ENCODE assay signal across 9 cellular contexts in the genomic region with DNA sequence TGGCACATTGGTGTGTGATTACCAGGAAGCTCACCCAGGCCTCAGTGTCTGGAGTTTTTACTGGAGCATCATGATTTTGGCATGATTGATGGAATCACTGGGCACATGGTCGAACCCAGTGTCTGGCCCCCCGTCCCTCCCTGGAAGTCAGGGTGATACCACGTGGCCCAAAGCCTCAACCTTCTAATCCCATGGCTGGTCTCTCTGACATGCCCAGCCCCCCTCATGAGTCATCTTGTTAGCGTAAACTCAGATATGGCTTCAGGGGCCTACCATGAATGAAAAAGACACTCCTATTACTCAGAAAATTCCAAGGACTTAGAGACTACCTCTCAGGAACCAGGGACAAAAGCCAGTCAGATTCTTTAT.
DNase-seq lines count a peak whose midpoint lies in the region; ATAC-seq, FAIRE-seq and TF ChIP-seq lines count a peak whose summit lies in the region.
"Had no signal": no experiment of that assay in that cellular context is flagged by ENCODE, and none has a peak within 500 bp of the region (broad histone marks: within the 10 kb centered on the region; RNA-seq: fewer than 3 reads in every experiment).

No MANE protein-coding gene starts in this region.

- peaks cover 1% of the 10 kb centered on the region for H3K79me1 ChIP-seq in mesendoderm (ENCODE audit: low read length)

- DNase-seq in AG09319 (ENCODE audit: extremely low read depth, low read depth) (peak; percentile 25), HuH-7 (ENCODE audit: low spot score) (peak; percentile 64), bronchial epithelial cell (ENCODE audit: low read depth) (peak; percentile 79), mesendoderm (peak; percentile 92), inferior parietal cortex (ENCODE audit: extremely low spot score) (no peak), NCI-H1417 treated with DMSO at 0.1 percent for 48 hours (lab: John Stamatoyannopoulos, UW) (no peak)
- DNase-seq: GF-D8 had no signal

- peak overlapping the region; percentile 65 for H3K56ac ChIP-seq in mesendoderm (ENCODE audit: low read length)

- peak overlapping the region; percentile 35 for H2BK5ac ChIP-seq in mesendoderm (ENCODE audit: low read length)

- no peak overlapping the region for H3K9ac ChIP-seq in mesendoderm (ENCODE audit: low read length)

- H3K4me3 ChIP-seq in bronchial epithelial cell (ENCODE audit: low read depth, low read length) (no peak overlapping the region), mesendoderm (ENCODE audit: low read length) (no peak overlapping the region)

- no peaks in the 10 kb centered on the region for H3K79me2 ChIP-seq in mesendoderm (ENCODE audit: control insufficient read depth, insufficient read depth, low read length)

- ATAC-seq in HG03571 (IDR thresholded peaks at IDR 0.05; ENCODE audit: unreplicated experiment) (no peak), HG03521 (IDR thresholded peaks at IDR 0.05; ENCODE audit: unreplicated experiment) (no peak)

- no peak for FAIRE-seq in bronchial epithelial cell (lab: Jason Lieb, UNC)

- H3K23ac ChIP-seq in mesendoderm (ENCODE audit: low read length), result no peak overlapping the region

- H2BK120ac ChIP-seq in mesendoderm (ENCODE audit: low read depth, low read length), result no peak overlapping the region

- H3K36me3 ChIP-seq in bronchial epithelial cell (ENCODE audit: control insufficient read depth, insufficient read depth, low read length) (no peaks in the 10 kb centered on the region), mesendoderm (ENCODE audit: control insufficient read depth, insufficient read depth, low read length) (no peaks in the 10 kb centered on the region)

- TF ChIP-seq CTCF in AG09319 (IDR thresholded peaks at IDR 0.05; ENCODE audit: low read depth, low read length) (no peak), bronchial epithelial cell (IDR thresholded peaks at IDR 0.05; ENCODE audit: insufficient read depth, low read length, severe bottlenecking) (no peak)

- H3K27me3 ChIP-seq in bronchial epithelial cell (ENCODE audit: control insufficient read depth, insufficient read depth, low read length), result no peaks in the 10 kb centered on the region
- H3K27me3 ChIP-seq in mesendoderm (ENCODE audit: insufficient read depth, low read length, poor library complexity), result no peaks in the 10 kb centered on the region

- H3K4ac ChIP-seq in mesendoderm (ENCODE audit: low read depth, low read length), result peak overlapping the region; percentile 26

- H4K5ac ChIP-seq in mesendoderm (ENCODE audit: low read length), result no peak overlapping the region

- WGBS in mesendoderm (ENCODE audit: extremely low coverage, insufficient coverage, low lambda C conversion rate), result no CpG with 5 or more reads among the region's 4 CpGs

- no peak overlapping the region for H3K18ac ChIP-seq in mesendoderm (ENCODE audit: low read length)

- peaks cover 17% of the 10 kb centered on the region for H3K4me1 ChIP-seq in mesendoderm (ENCODE audit: control insufficient read depth, low read depth, low read length)

- H3K27ac ChIP-seq in mesendoderm (ENCODE audit: low read depth, low read length), result peak overlapping the region; percentile 85

- H4K8ac ChIP-seq in mesendoderm (ENCODE audit: low read depth, low read length), result no peak overlapping the region

- H3K4me2 ChIP-seq in mesendoderm (ENCODE audit: low read length), result no peak overlapping the region

- no peak overlapping the region for H2BK15ac ChIP-seq in mesendoderm (replicated peaks; ENCODE audit: low read depth)

- H2AK5ac ChIP-seq in mesendoderm (ENCODE audit: low read length), result peak overlapping the region; percentile 78

Comparison
In these comparisons a context has a peak if more than half of its experiments do, and no peak if none do; other contexts are left out.
1. DNase-seq: peak in AG09319 (single experiment), HuH-7 (single experiment), bronchial epithelial cell (single experiment) and mesendoderm (single experiment); none in inferior parietal cortex (single experiment) and NCI-H1417 treated with DMSO at 0.1 percent for 48 hours (single experiment).